20 cellular contexts compared by ENCODE assay signal in genomic region chr4:152896819-152897218, GRCh38. TPM values are rescaled to one million over a fixed set of nuclear protein-coding genes. Genes with fewer than 3 reads are reported as not detected.
A peak's percentile ranks its signal among the peaks of the same experiment; 100 is the strongest.
DNase-seq lines count a peak whose midpoint lies in the region; ATAC-seq and TF ChIP-seq lines count a peak whose summit lies in the region.
"Had no signal": no experiment of that assay in that cellular context is flagged by ENCODE, and none has a peak within 500 bp of the region (broad histone marks: within the 10 kb centered on the region; RNA-seq: fewer than 3 reads in every experiment).

No MANE protein-coding gene starts in this region.

- no peak for ATAC-seq in HG03354 (IDR thresholded peaks at IDR 0.05; ENCODE audit: poor library complexity, severe bottlenecking, unreplicated experiment)

- peak; percentile 11 for DNase-seq in AG09309 (ENCODE audit: low read depth)
- peak; percentile 19 to 75 for DNase-seq in HL-60 (ENCODE audit: low read depth in 1 of 2, low spot score in 1 of 2)
- DNase-seq in NOMO-1 treated with DMSO at 0.1 percent for 48 hours (lab: John Stamatoyannopoulos, UW; ENCODE audit: unreplicated experiment): peak; percentile 79
- peak; percentile 23 for DNase-seq in cerebellum (ENCODE audit: low spot score)
- DNase-seq in stimulated activated naive CD4-positive, alpha-beta T cell (lab: John Stamatoyannopoulos, UW): no peak
- no peak for DNase-seq in dorsolateral prefrontal cortex
- no peak for DNase-seq in stimulated activated CD4-positive, alpha-beta T cell treated with anti-CD3 and anti-CD28 coated beads, Interleukin-15, amount 100 ng/mL, for 24 hours
- DNase-seq: activated CD4-positive, alpha-beta T cell treated with anti-CD3 and anti-CD28 coated beads for 4 hours; activated effector memory CD4-positive, alpha-beta T cell treated with Interleukin-2 at 50 U/mL for 16 hours; adrenal gland; central memory CD4-positive, alpha-beta T cell; foreskin fibroblast; naive B cell; NCI-H187 treated with DMSO at 0.1 percent for 48 hours; NCI-H69; ovary; PC-9; upper lobe of left lung had no signal

- H3K27me3 ChIP-seq in HL-60 (ENCODE audit: insufficient read depth, poor library complexity, severe bottlenecking) (no peaks in the 10 kb centered on the region), dorsolateral prefrontal cortex (no peaks in the 10 kb centered on the region)
- H3K27me3 ChIP-seq: adrenal gland, ovary, upper lobe of left lung had no signal

- H3K27ac ChIP-seq in HL-60 (replicated peaks) (peak overlapping the region; percentile 70), dorsolateral prefrontal cortex (no peak overlapping the region)
- H3K27ac ChIP-seq: adrenal gland, ovary, PC-9, SK-N-MC, upper lobe of left lung had no signal

- H3K4me3 ChIP-seq in AG09309 (ENCODE audit: control insufficient read depth, low read depth, low read length): no peak overlapping the region
- no peak overlapping the region for H3K4me3 ChIP-seq in HL-60 (replicated peaks; ENCODE audit: insufficient read depth, low read length)
- H3K4me3 ChIP-seq in dorsolateral prefrontal cortex: no peak overlapping the region
- H3K4me3 ChIP-seq: adrenal gland, ovary, PC-9, SK-N-MC, upper lobe of left lung had no signal

- TF ChIP-seq CTCF in AG09309 (IDR thresholded peaks at IDR 0.05; ENCODE audit: control insufficient read depth, insufficient read depth, low read depth, low read length, missing control alignments) (no peak), HL-60 (IDR thresholded peaks at IDR 0.05; ENCODE audit: insufficient read depth, low read length) (no peak), dorsolateral prefrontal cortex (IDR thresholded peaks at IDR 0.05 in 54 of 56, conservative IDR thresholded peaks at IDR 0.05 in 2 of 56; ENCODE audit: low read depth in 1 of 56, partially characterized antibody in 56 of 56) (no peak)

- intact Hi-C loops in dorsolateral prefrontal cortex (cut with DNase I): no loop called here

RNA-seq across cellular contexts. Expression of gene FHDC1, which starts 39.3 kb away (rescaled TPM):
- total RNA-seq in cerebellum: 4.0 TPM
- 1 to 10 TPM; 1.1 to 5.9 (median 2.2) TPM for total RNA-seq in dorsolateral prefrontal cortex

Comparison
In these comparisons a context has a peak if more than half of its experiments do, and no peak if none do; other contexts are left out.
1. DNase-seq: peak in AG09309 (single experiment), HL-60 (2 of 2), NOMO-1 treated with DMSO at 0.1 percent for 48 hours (single experiment) and cerebellum (single experiment); none in stimulated activated naive CD4-positive, alpha-beta T cell (0 of 6), dorsolateral prefrontal cortex (0 of 10) and stimulated activated CD4-positive, alpha-beta T cell treated with anti-CD3 and anti-CD28 coated beads, Interleukin-15, amount 100 ng/mL, for 24 hours (single experiment).